ENCODE assay signal across 7 cellular contexts in genomic region chr4:123505457-123506310, GRCh38.
DNase-seq lines count a peak whose midpoint lies in the region; ATAC-seq and TF ChIP-seq lines count a peak whose summit lies in the region.

No MANE protein-coding gene starts in this region.

- ATAC-seq in HG02798 (IDR thresholded peaks at IDR 0.05; ENCODE audit: poor library complexity, unreplicated experiment), result peak; percentile 63
- ATAC-seq in heart left ventricle, result peak; percentile 38 to 86 (median 75)
- ATAC-seq in omental fat pad (ENCODE audit: low FRiP score), result peak; percentile 65

- H3K4me1 ChIP-seq in heart left ventricle, result peaks cover 0 to 15% (median 0%) of the 10 kb centered on the region in 12 donors

- peak overlapping the region; percentile 45 to 87 (median 74) for H3K27ac ChIP-seq in heart left ventricle

- no peak for TF ChIP-seq POLR2A in heart left ventricle (IDR thresholded peaks at IDR 0.05)

- peak overlapping the region; percentile 32 to 90 (median 66) for H3K4me3 ChIP-seq in heart left ventricle

- peaks cover 0 to 2% (median 0%) of the 10 kb centered on the region in 9 donors for H3K27me3 ChIP-seq in heart left ventricle

- DNase-seq in GM13977 (ENCODE audit: low spot score) (peak; percentile 21), NCI-H526 (lab: John Stamatoyannopoulos, UW) (peak; percentile 85 to 95), amniotic stem cell (lab: John Stamatoyannopoulos, UW) (peak; percentile 16), heart left ventricle (peak; percentile 51 to 73 (median 57)), omental fat pad (ENCODE audit: low spot score) (no peak), NCI-H2107 (lab: John Stamatoyannopoulos, UW) (no peak)

- H3K9me3 ChIP-seq in heart left ventricle, result no peaks in the 10 kb centered on the region

- in situ Hi-C loops in GM13977 (cut with MboI; ENCODE audit: low pct_unique_long_range_greater_than_20kb, low sequenced_read_pairs, unreplicated experiment), result no loop called here

- 4 to 6% (median 6%) methylated on average over 46 to 55 of the region's 55 CpGs for WGBS in heart left ventricle, 4 donors

- intact Hi-C loops in heart left ventricle (cut with DNase I), result loop anchor here in 5 of 10 donors (5.0 to 10.0 kb wide), 3 partner anchors 101 to 108 kb away; partner anchors contain the start of gene SPRY1 (in 2 of the 5)

- TF ChIP-seq CTCF in GM13977 (IDR thresholded peaks at IDR 0.05; ENCODE audit: extremely low read depth, insufficient read depth, missing control alignments), result no peak
- TF ChIP-seq CTCF in heart left ventricle (IDR thresholded peaks at IDR 0.05), result no peak
- no peak for TF ChIP-seq CTCF in omental fat pad (IDR thresholded peaks at IDR 0.05)

- no peaks in the 10 kb centered on the region for H3K36me3 ChIP-seq in heart left ventricle

Comparison
In these comparisons a context has a peak if more than half of its experiments do, and no peak if none do; other contexts are left out.
1. DNase-seq: peak in GM13977 (single experiment), NCI-H526 (2 of 2), amniotic stem cell (single experiment) and heart left ventricle (5 of 5); none in omental fat pad (single experiment) and NCI-H2107 (single experiment).
2. Peak in every context shown above with its lines, with median percentiles within 50 percentile points of each other: ATAC-seq.